ENCODE assay signal across 9 cellular contexts in genomic region chr12:132214161-132214476, GRCh38.
"Had no signal": no experiment of that assay in that cellular context is flagged by ENCODE, and none has a peak within 500 bp of the region (broad histone marks: within the 10 kb centered on the region; RNA-seq: fewer than 3 reads in every experiment).

No MANE protein-coding gene starts in this region.

- H2AFZ ChIP-seq: GM23248 had no signal

- H3K9me3 ChIP-seq: HAP-1 had no signal

- H3K36me3 ChIP-seq: HAP-1 had no signal

- FAIRE-seq: K562 had no signal

- DNase-seq: GM23248, GOT3, HFFc6, IMR-90, KG1 had no signal

- ATAC-seq: HCT116 had no signal

- H3K27ac ChIP-seq: GM23248, HL-60 had no signal

- H3K4me3 Mint-ChIP-seq: HFFc6 had no signal

- H3K4me1 ChIP-seq: HAP-1 had no signal

- H3K9ac ChIP-seq: GM23248 had no signal

- H3K27ac Mint-ChIP-seq: HFFc6 had no signal

- H3K4me3 ChIP-seq: GM23248, HAP-1, K562 had no signal
